ENCODE assay signal across 8 cellular contexts in genomic region chr3:127697531-127698240, GRCh38. TPM values are rescaled to one million over a fixed set of nuclear protein-coding genes. Genes with fewer than 3 reads are reported as not detected.
DNase-seq lines count a peak whose midpoint lies in the region; ATAC-seq and TF ChIP-seq lines count a peak whose summit lies in the region.

No MANE protein-coding gene starts in this region.

- peaks cover 0 to 62% (median 52%) of the 10 kb centered on the region in 4 donors for H3K4me1 ChIP-seq in sigmoid colon

- in situ Hi-C loops in Caki2 (cut with HindIII; ENCODE audit: low pct_unique_long_range_greater_than_20kb, low sequenced_read_pairs) = no loop called here

- peak in 3 of 4 donors; percentile 79 to 92 (median 90) for TF ChIP-seq EP300 in sigmoid colon (IDR thresholded peaks at IDR 0.05)

- no peaks in the 10 kb centered on the region for H3K36me3 ChIP-seq in SK-N-MC (ENCODE audit: insufficient read depth, low read length)
- H3K36me3 ChIP-seq in sigmoid colon = peaks cover 0 to 11% (median under 1%) of the 10 kb centered on the region in 4 donors

- H3K4me3 Mint-ChIP-seq in brain = peak overlapping the region; percentile 28 to 63 (median 58)

- H3K4me3 ChIP-seq in LNCaP clone FGC (ENCODE audit: low read depth, low read length) (peak overlapping the region; percentile 42), SK-N-MC (peak overlapping the region; percentile 79), sigmoid colon (peak overlapping the region; percentile 14 to 38 (median 20))

- no peaks in the 10 kb centered on the region for H3K9me3 Mint-ChIP-seq in brain

- no peak for TF ChIP-seq POLR2A in sigmoid colon (IDR thresholded peaks at IDR 0.05)

- ATAC-seq in GM21526 (IDR thresholded peaks at IDR 0.05; ENCODE audit: low FRiP score, unreplicated experiment) = peak; percentile 52
- ATAC-seq in GM21423 (IDR thresholded peaks at IDR 0.05; ENCODE audit: unreplicated experiment) = no peak

- H3K27me3 ChIP-seq in sigmoid colon = no peaks in the 10 kb centered on the region

- 48 to 59% methylated on average over 16 of the region's 16 CpGs for WGBS in sigmoid colon, 2 donors

- peaks cover 7% of the 10 kb centered on the region for H3K27me3 Mint-ChIP-seq in brain

- no peaks in the 10 kb centered on the region for H3K9me3 ChIP-seq in SK-N-MC (ENCODE audit: low read depth, low read length)
- no peaks in the 10 kb centered on the region for H3K9me3 ChIP-seq in sigmoid colon

- peak overlapping the region; percentile 66 for H3K27ac ChIP-seq in SK-N-MC
- H3K27ac ChIP-seq in sigmoid colon = peak overlapping the region; percentile 87 to 97 (median 94)

- intact Hi-C loops in sigmoid colon (cut with DNase I) = loop anchor here (1.0 kb wide), 1 partner anchor 90 kb away; no protein-coding TSS in a partner anchor

- H3K27ac Mint-ChIP-seq in brain = peak overlapping the region; percentile 90 to 95 (median 94)

- H3K4me1 Mint-ChIP-seq in brain = peaks cover 53% of the 10 kb centered on the region

- H3K9ac ChIP-seq in SK-N-MC (ENCODE audit: insufficient read length) = no peak overlapping the region

- DNase-seq in Caki2 (ENCODE audit: low read depth) (peak; percentile 34), LNCaP clone FGC (ENCODE audit: low read depth) (peak; percentile 80), SK-N-MC (ENCODE audit: low read depth, low spot score) (no peak), hypothalamus (lab: John Stamatoyannopoulos, UW) (peak in 49 of 51 donors; percentile 14 to 85 (median 63)), sigmoid colon (peak; percentile 97)

- no peaks in the 10 kb centered on the region for H3K36me3 Mint-ChIP-seq in brain

- no peak for TF ChIP-seq CTCF in LNCaP clone FGC (IDR thresholded peaks at IDR 0.05; ENCODE audit: control insufficient read depth, extremely low read depth, insufficient read depth)
- no peak for TF ChIP-seq CTCF in brain (conservative IDR thresholded peaks at IDR 0.05)
- TF ChIP-seq CTCF in sigmoid colon (IDR thresholded peaks at IDR 0.05) = no peak

RNA-seq across cellular contexts. Expression of gene ABTB1, which starts 24.9 kb away (rescaled TPM):
- 16.6 and 23.7 TPM in 2 replicates for total RNA-seq in Caki2 (2014; rRNA removed; shearing (Covaris generic); ENCODE audit: low replicate concordance)
- polyA plus RNA-seq in brain (ENCODE audit: insufficient read depth, low read depth, low replicate concordance) = 43.7 TPM
- total RNA-seq in sigmoid colon = 10 to 100 TPM; 33.5 to 75.3 (median 49.1) TPM
- 10 to 100 TPM; 18.0 to 36.5 (median 24.6) TPM for polyA plus RNA-seq in sigmoid colon

Comparison
In these comparisons a context has a peak if more than half of its experiments do, and no peak if none do; other contexts are left out.
1. H3K4me3 ChIP-seq: peak in every context shown above with its lines; median percentile 79 in SK-N-MC; 42 in LNCaP clone FGC; 20 in sigmoid colon.